8 cellular contexts compared by ENCODE assay signal in the genomic region with DNA sequence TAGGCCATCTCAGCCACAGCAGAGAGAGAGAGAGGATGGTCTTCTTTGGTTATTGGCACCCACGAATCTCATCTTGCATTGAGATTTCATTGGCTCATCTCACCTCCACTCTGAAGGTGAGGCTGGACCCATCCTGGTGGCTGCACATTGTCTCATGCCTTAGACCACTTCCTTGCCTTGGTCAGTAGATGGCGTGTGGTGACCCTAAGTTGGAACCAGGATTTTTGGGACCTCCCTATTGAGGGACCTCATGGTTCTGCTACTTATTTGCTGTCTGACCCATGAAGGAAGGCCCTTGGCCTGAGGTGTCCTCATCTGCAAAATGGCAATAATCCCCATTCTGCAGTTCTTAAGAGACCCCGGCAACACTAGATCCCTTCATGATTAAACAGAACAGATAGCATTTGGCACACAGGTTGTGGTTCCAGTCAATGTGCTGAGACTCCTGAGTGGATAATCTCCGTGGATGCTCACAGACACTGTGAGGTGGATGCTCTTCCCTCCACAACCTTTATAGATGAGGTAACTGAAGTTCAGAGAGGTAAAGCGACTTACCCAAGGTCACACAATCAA. TPM values are rescaled to one million over a fixed set of nuclear protein-coding genes. Genes with fewer than 3 reads are reported as not detected.
DNase-seq lines count a peak whose midpoint lies in the region; ATAC-seq and TF ChIP-seq lines count a peak whose summit lies in the region.

No MANE protein-coding gene starts in this region.

- peak; percentile 26 for DNase-seq in CMK (ENCODE audit: low read depth)
- DNase-seq in GM19238 (ENCODE audit: insufficient read length, low spot score) = peak; percentile 19
- peak; percentile 47 for DNase-seq in RPMI7951 (ENCODE audit: low read depth)
- DNase-seq in foreskin fibroblast = peak in 1 of 2 donors; percentile 63
- DNase-seq in type B pancreatic cell (ENCODE audit: extremely low spot score, unreplicated experiment) = no peak
- DNase-seq in MG63 = no peak

- H3K4me1 Mint-ChIP-seq in type B pancreatic cell (ENCODE audit: unreplicated experiment) = peaks cover 10% of the 10 kb centered on the region

- H3K4me3 Mint-ChIP-seq in type B pancreatic cell = no peak overlapping the region

- no peaks in the 10 kb centered on the region for H3K36me3 ChIP-seq in MG63

- ATAC-seq in GM18519 (IDR thresholded peaks at IDR 0.05; ENCODE audit: low FRiP score, unreplicated experiment) (no peak), HG03457 (IDR thresholded peaks at IDR 0.05; ENCODE audit: unreplicated experiment) (no peak)

- no peak overlapping the region for H3K27ac Mint-ChIP-seq in type B pancreatic cell

- H3K9me3 Mint-ChIP-seq in type B pancreatic cell = no peaks in the 10 kb centered on the region

- H3K4me3 ChIP-seq in foreskin fibroblast (ENCODE audit: low read depth in 1 of 2, low read length in 2 of 2) (no peak overlapping the region), MG63 (no peak overlapping the region)

- H3K27me3 Mint-ChIP-seq in type B pancreatic cell = no peaks in the 10 kb centered on the region

- H3K9me3 ChIP-seq in MG63 = no peaks in the 10 kb centered on the region

- H3K27me3 ChIP-seq in MG63 = no peaks in the 10 kb centered on the region

- TF ChIP-seq CTCF in foreskin fibroblast (IDR thresholded peaks at IDR 0.05; ENCODE audit: low read depth, low read length) (peak; percentile 62), type B pancreatic cell (conservative IDR thresholded peaks at IDR 0.05) (peak; percentile 75)

- no peaks in the 10 kb centered on the region for H3K36me3 Mint-ChIP-seq in type B pancreatic cell

RNA-seq across cellular contexts. Expression of a gene that starts 21.5 kb away (rescaled TPM):
- 37.7 and 43.3 TPM in 2 replicates for total RNA-seq in RPMI7951 (2014; rRNA removed; shearing (Covaris generic))
- 23.8 and 27.0 TPM in 2 replicates for total RNA-seq in type B pancreatic cell (ENCODE audit: low replicate concordance)
- 43.1 and 59.0 TPM in 2 replicates for total RNA-seq in MG63 (2014; rRNA removed; shearing (Covaris generic); ENCODE audit: low replicate concordance)

Comparison
In these comparisons a context has a peak if more than half of its experiments do, and no peak if none do; other contexts are left out.
1. DNase-seq: peak in CMK (single experiment), GM19238 (single experiment) and RPMI7951 (single experiment); none in type B pancreatic cell (single experiment) and MG63 (single experiment).